ENCODE assay signal across 24 cellular contexts in genomic region chr5:68379275-68380026, GRCh38.
DNase-seq lines count a peak whose midpoint lies in the region; ATAC-seq, FAIRE-seq and TF ChIP-seq lines count a peak whose summit lies in the region.
"Had no signal": no experiment of that assay in that cellular context is flagged by ENCODE, and none has a peak within 500 bp of the region (broad histone marks: within the 10 kb centered on the region; RNA-seq: fewer than 3 reads in every experiment).

No MANE protein-coding gene starts in this region.

- H3K4me3 Mint-ChIP-seq in CD8-positive, alpha-beta T cell = no peak overlapping the region
- H3K4me3 Mint-ChIP-seq: stimulated activated memory B cell treated with anti-CD40 and anti-IgM and Interleukin-4, amounts not matched to agents 10 μg/mL and 1 μg/mL and 100 μg/mL, for 72 hours had no signal

- no peak for TF ChIP-seq POLR2A in prostate gland (IDR thresholded peaks at IDR 0.05)

- no peaks in the 10 kb centered on the region for H3K36me3 ChIP-seq in CD8-positive, alpha-beta T cell (ENCODE audit: insufficient read depth, low read length)
- no peaks in the 10 kb centered on the region for H3K36me3 ChIP-seq in MG63
- no peaks in the 10 kb centered on the region for H3K36me3 ChIP-seq in prostate gland
- no peaks in the 10 kb centered on the region for H3K36me3 ChIP-seq in small intestine (ENCODE audit: control insufficient read depth in 2 of 2, insufficient read depth in 2 of 2, low read length in 2 of 2)
- H3K36me3 ChIP-seq: gastrocnemius medialis, tibial nerve had no signal

- peaks cover 20% of the 10 kb centered on the region for H3K4me1 ChIP-seq in CD8-positive, alpha-beta T cell (ENCODE audit: insufficient read depth, low read length)
- H3K4me1 ChIP-seq in prostate gland (replicated peaks) (no peaks in the 10 kb centered on the region), small intestine (ENCODE audit: control insufficient read depth in 2 of 2, insufficient read depth in 1 of 2, low read depth in 1 of 2, low read length in 1 of 2) (peaks cover 4 to 8% of the 10 kb centered on the region in 2 donors)
- H3K4me1 ChIP-seq: gastrocnemius medialis, tibial nerve had no signal

- no peak for ATAC-seq in CD8-positive, alpha-beta T cell
- ATAC-seq: gastrocnemius medialis had no signal

- peak overlapping the region; percentile 29 for H3K27ac Mint-ChIP-seq in CD8-positive, alpha-beta T cell
- H3K27ac Mint-ChIP-seq: stimulated activated memory B cell treated with anti-CD40 and anti-IgM and Interleukin-4, amounts not matched to agents 10 μg/mL and 1 μg/mL and 100 μg/mL, for 72 hours had no signal

- H3K27ac ChIP-seq in CD8-positive, alpha-beta T cell (ENCODE audit: low read depth, low read length) = no peak overlapping the region
- peak overlapping the region; percentile 1 to 6 for H3K27ac ChIP-seq in prostate gland
- H3K27ac ChIP-seq in small intestine (ENCODE audit: low read depth in 1 of 2, low read length in 1 of 2) = no peak overlapping the region
- H3K27ac ChIP-seq: gastrocnemius medialis, GM23248, tibial nerve had no signal

- no peak for TF ChIP-seq CTCF in CD8-positive, alpha-beta T cell (IDR thresholded peaks at IDR 0.05)
- TF ChIP-seq CTCF in fibroblast of the aortic adventitia (IDR thresholded peaks at IDR 0.05; ENCODE audit: insufficient read depth, low read length) = no peak
- TF ChIP-seq CTCF in prostate gland (IDR thresholded peaks at IDR 0.05) = no peak

- POLR2A ChIA-PET in CD8-positive, alpha-beta T cell (lab: Charles Lee) = interaction anchor here (0.7 to 1.2 kb wide), 2 partner anchors 8 to 99 kb away, joined by 3 read pairs; no protein-coding TSS in a partner anchor

- no peaks in the 10 kb centered on the region for H3K9me3 Mint-ChIP-seq in CD8-positive, alpha-beta T cell
- H3K9me3 Mint-ChIP-seq: stimulated activated memory B cell treated with anti-CD40 and anti-IgM and Interleukin-4, amounts not matched to agents 10 μg/mL and 1 μg/mL and 100 μg/mL, for 72 hours had no signal

- no peaks in the 10 kb centered on the region for H3K27me3 ChIP-seq in CD8-positive, alpha-beta T cell (ENCODE audit: insufficient read depth, low read length)
- H3K27me3 ChIP-seq in MG63 = no peaks in the 10 kb centered on the region
- no peaks in the 10 kb centered on the region for H3K27me3 ChIP-seq in prostate gland (replicated peaks; ENCODE audit: insufficient read depth)
- H3K27me3 ChIP-seq in small intestine (ENCODE audit: control insufficient read depth in 2 of 2, insufficient read depth in 2 of 2, low read length in 2 of 2) = no peaks in the 10 kb centered on the region
- H3K27me3 ChIP-seq: gastrocnemius medialis, tibial nerve had no signal

- no peak overlapping the region for H3K4me3 ChIP-seq in CD8-positive, alpha-beta T cell (ENCODE audit: low read depth, low read length)
- H3K4me3 ChIP-seq in MG63 (no peak overlapping the region), fibroblast of the aortic adventitia (ENCODE audit: low read depth, low read length) (no peak overlapping the region), prostate gland (no peak overlapping the region), small intestine (ENCODE audit: low read depth in 1 of 2, low read length in 2 of 2) (no peak overlapping the region)
- H3K4me3 ChIP-seq: gastrocnemius medialis, GM23248, tibial nerve had no signal

- H3K9me3 ChIP-seq in CD8-positive, alpha-beta T cell (ENCODE audit: low read length) = no peaks in the 10 kb centered on the region
- H3K9me3 ChIP-seq in MG63 (no peaks in the 10 kb centered on the region; the same call in 1 of the 2 replicates), prostate gland (no peaks in the 10 kb centered on the region), small intestine (ENCODE audit: control insufficient read depth, low read depth) (no peaks in the 10 kb centered on the region)
- H3K9me3 ChIP-seq: gastrocnemius medialis, tibial nerve had no signal

- WGBS in prostate gland = 13% methylated on average over 3 of the region's 3 CpGs
- 73 to 75% (median 74%) methylated on average over 3 of the region's 3 CpGs for whole genome bisulfite sequencing in small intestine, 3 donors

- CTCF ChIA-PET in CD8-positive, alpha-beta T cell (lab: Charles Lee) = no interaction called here

- peaks cover 61% of the 10 kb centered on the region for H3K4me1 Mint-ChIP-seq in CD8-positive, alpha-beta T cell (ENCODE audit: low read depth)

- intact Hi-C loops in CD8-positive, alpha-beta T cell (cut with DNase I, micrococcal nuclease) = loop anchor here in 1 of 2 experiments (5.0 kb wide), 1 partner anchor 53 kb away; no protein-coding TSS in a partner anchor
- intact Hi-C loops in prostate gland (cut with DNase I) = loop anchor here (2.0 kb wide), 1 partner anchor 91 kb away; no protein-coding TSS in a partner anchor

- H3K36me3 Mint-ChIP-seq in CD8-positive, alpha-beta T cell = no peaks in the 10 kb centered on the region
- H3K36me3 Mint-ChIP-seq: stimulated activated memory B cell treated with anti-CD40 and anti-IgM and Interleukin-4, amounts not matched to agents 10 μg/mL and 1 μg/mL and 100 μg/mL, for 72 hours had no signal

- no peak for FAIRE-seq in small intestine (lab: Jason Lieb, UNC)
- FAIRE-seq: colon, endometrium, GM18507 had no signal

- H3K27me3 Mint-ChIP-seq in CD8-positive, alpha-beta T cell (ENCODE audit: low read depth) = no peaks in the 10 kb centered on the region
- H3K27me3 Mint-ChIP-seq: activated CD4-positive, alpha-beta T cell treated with anti-CD3 and anti-CD28 coated beads, Interleukin-2, amount 10 ng/mL, durations not matched to agents 7 days and 5 days had no signal

- DNase-seq in CD8-positive, alpha-beta T cell = no peak
- peak; percentile 56 for DNase-seq in MG63
- peak; percentile 76 for DNase-seq in fibroblast of the aortic adventitia (ENCODE audit: low read depth)
- peak; percentile 47 for DNase-seq in prostate gland (ENCODE audit: low spot score)
- no peak for DNase-seq in GF-D8 (lab: John Stamatoyannopoulos, UW)
- no peak for DNase-seq in NCI-H524 (lab: John Stamatoyannopoulos, UW)
- DNase-seq in iPS-NIHi11 (ENCODE audit: low spot score) = no peak
- no peak for DNase-seq in small intestine
- DNase-seq: activated CD4-positive, alpha-beta T cell treated with anti-CD3 and anti-CD28 coated beads, Interleukin-2, amount 10 ng/mL, durations not matched to agents 7 days and 5 days; activated naive CD4-positive, alpha-beta T cell treated with Interleukin-2 at 50 U/mL for 16 hours; activated T-cell treated with anti-CD3 and anti-CD28 coated beads for 4 hours; COR-L47; gastrocnemius medialis; GM23248; midbrain; NCI-H2107; NCI-H748 treated with DMSO at 0.1 percent for 48 hours; OCI-M1; SHP77 had no signal

Comparison
In these comparisons a context has a peak if more than half of its experiments do, and no peak if none do; other contexts are left out.
1. DNase-seq: peak in MG63 (single experiment), fibroblast of the aortic adventitia (single experiment) and prostate gland (single experiment); none in CD8-positive, alpha-beta T cell (0 of 7), GF-D8 (single experiment), NCI-H524 (0 of 2), iPS-NIHi11 (single experiment) and small intestine (single experiment).
2. H3K27ac ChIP-seq: peak in prostate gland (2 of 2); none in CD8-positive, alpha-beta T cell (single experiment) and small intestine (0 of 2).